Comparison of ENCODE assay signal across 1 cellular context in genomic region chr11:97963528-97964331, GRCh38.
A peak's percentile ranks its signal among the peaks of the same experiment; 100 is the strongest.
TF ChIP-seq lines count a peak whose summit lies in the region.

No MANE protein-coding gene starts in this region.

TF ChIP-seq in K562, 482 proteins besides CTCF, POLR2A, EP300 and RAD21 (continued from another document and continues in another):
- TF ChIP-seq CHD7 (IDR thresholded peaks at IDR 0.05; ENCODE audit: low read depth, low read length) (no peak), TFE3 (CRISPR knock-in tag; IDR thresholded peaks at IDR 0.05) (peak; percentile 90), KLF13 (tag; IDR thresholded peaks at IDR 0.05; ENCODE audit: borderline replicate concordance, low read depth) (peak; percentile 97), ZFP1 (CRISPR knock-in tag; IDR thresholded peaks at IDR 0.05) (peak; percentile 98), CBX5 (IDR thresholded peaks at IDR 0.05; ENCODE audit: borderline replicate concordance, low read depth) (peak; percentile 43; the same call in 1 of the 2 replicates), JUN (IDR thresholded peaks at IDR 0.05; ENCODE audit: borderline replicate concordance, low read depth, low read length) (no peak), JUN (CRISPR knock-in tag; IDR thresholded peaks at IDR 0.05; ENCODE audit: borderline replicate concordance) (0 out of 2 replicates have a peak, but pooled peaks have one; percentile 31), BRCA1 (IDR thresholded peaks at IDR 0.05) (no peak), BRCA1 (CRISPR knock-in tag; IDR thresholded peaks at IDR 0.05) (no peak), NR0B1 (IDR thresholded peaks at IDR 0.05; ENCODE audit: partially characterized antibody) (no peak), CUX1 (CRISPR knock-in tag; IDR thresholded peaks at IDR 0.05) (peak; percentile 99), THRB (CRISPR knock-in tag; conservative IDR thresholded peaks at IDR 0.05) (peak; percentile 98), ZNF699 (CRISPR knock-in tag; IDR thresholded peaks at IDR 0.05; ENCODE audit: insufficient replicate concordance) (peak; percentile 96), TAL1 (IDR thresholded peaks at IDR 0.05) (peak; percentile 96), BRD9 (IDR thresholded peaks at IDR 0.05; ENCODE audit: low read depth, partially characterized antibody) (no peak), ZNF239 (CRISPR knock-in tag; IDR thresholded peaks at IDR 0.05) (peak; percentile 96), E2F5 (CRISPR knock-in tag; IDR thresholded peaks at IDR 0.05) (no peak), ARHGAP35 (IDR thresholded peaks at IDR 0.05; ENCODE audit: partially characterized antibody) (no peak), MAFG (tag; conservative IDR thresholded peaks at IDR 0.05) (0 out of 2 replicates have a peak, but pooled peaks have one; percentile 25), NR2C2 (CRISPR knock-in tag; IDR thresholded peaks at IDR 0.05) (no peak), NR2C2 (tag; IDR thresholded peaks at IDR 0.05) (peak; percentile 66), ZNF395 (CRISPR knock-in tag; IDR thresholded peaks at IDR 0.05) (peak; percentile 100), ZBTB17 (CRISPR knock-in tag; IDR thresholded peaks at IDR 0.05) (peak; percentile 98), DEAF1 (CRISPR knock-in tag; IDR thresholded peaks at IDR 0.05) (peak; percentile 69), HBP1 (CRISPR knock-in tag; IDR thresholded peaks at IDR 0.05) (peak; percentile 98), NUFIP1 (IDR thresholded peaks at IDR 0.05; ENCODE audit: partially characterized antibody) (peak; percentile 97), ZNF445 (CRISPR knock-in tag; IDR thresholded peaks at IDR 0.05; ENCODE audit: low read depth) (peak; percentile 98)
